In the genomic region with DNA sequence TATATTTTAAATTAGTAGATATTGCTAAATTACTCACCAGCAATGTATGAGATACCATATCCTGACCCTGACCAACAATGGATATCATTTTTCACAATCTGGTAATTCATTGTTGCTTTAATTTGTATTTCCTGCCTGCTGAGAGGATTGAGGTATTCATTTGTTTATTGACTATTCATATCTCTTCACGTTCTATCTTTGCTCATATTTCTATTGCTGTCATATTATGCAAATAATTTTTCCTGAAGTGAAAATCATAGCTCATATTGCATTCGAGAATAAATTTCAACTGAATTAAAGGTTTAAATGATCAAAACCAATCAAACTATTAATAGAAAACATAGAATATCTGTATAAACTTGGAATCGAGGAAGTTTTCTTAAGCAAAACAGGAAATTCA, we compare ENCODE assay signal across 20 cellular contexts.
"Had no signal": no experiment of that assay in that cellular context is flagged by ENCODE, and none has a peak within 500 bp of the region (broad histone marks: within the 10 kb centered on the region; RNA-seq: fewer than 3 reads in every experiment).

No MANE protein-coding gene starts in this region.

- H3K9me3 Mint-ChIP-seq: activated naive CD8-positive, alpha-beta T cell treated with anti-CD3 and anti-CD28 coated beads, Interleukin-2, amount 10 ng/mL, durations not matched to agents 7 days and 5 days; activated T-helper 1 cell treated with anti-CD3 and anti-CD28 coated beads, Interleukin-12 subunit alpha, Interleukin-12 subunit beta, Interleukin-2, Interleukin-4 antibody, amounts not matched to agents 30 ng/mL and 10 ng/mL and 1 ng/mL, durations not matched to agents 14 hours and 24 hours and 36 hours; endodermal cell had no signal

- H3K9me3 ChIP-seq: body of pancreas, gastroesophageal sphincter, heart left ventricle, left ventricle myocardium inferior, thyroid gland had no signal

- H3K27ac ChIP-seq: dorsolateral prefrontal cortex, gastroesophageal sphincter, heart left ventricle, left ventricle myocardium inferior, thyroid gland, WERI-Rb-1 had no signal

- H3K4me3 Mint-ChIP-seq: activated naive CD8-positive, alpha-beta T cell treated with anti-CD3 and anti-CD28 coated beads, Interleukin-2, amount 10 ng/mL, durations not matched to agents 7 days and 5 days; activated T-helper 1 cell treated with anti-CD3 and anti-CD28 coated beads, Interleukin-12 subunit alpha, Interleukin-12 subunit beta, Interleukin-2, Interleukin-4 antibody, amounts not matched to agents 30 ng/mL and 10 ng/mL and 1 ng/mL, durations not matched to agents 14 hours and 24 hours and 36 hours; endodermal cell had no signal

- H3K27ac Mint-ChIP-seq: activated naive CD8-positive, alpha-beta T cell treated with anti-CD3 and anti-CD28 coated beads, Interleukin-2, amount 10 ng/mL, durations not matched to agents 7 days and 5 days; activated T-helper 1 cell treated with anti-CD3 and anti-CD28 coated beads, Interleukin-12 subunit alpha, Interleukin-12 subunit beta, Interleukin-2, Interleukin-4 antibody, amounts not matched to agents 30 ng/mL and 10 ng/mL and 1 ng/mL, durations not matched to agents 14 hours and 24 hours and 36 hours; endodermal cell had no signal

- H3K27me3 ChIP-seq: body of pancreas, dorsolateral prefrontal cortex, gastroesophageal sphincter, heart left ventricle, thyroid gland had no signal

- DNase-seq: activated CD4-positive, alpha-beta T cell treated with anti-CD3 and anti-CD28 coated beads for 1 hour; activated CD4-positive, alpha-beta T cell treated with anti-CD3 and anti-CD28 coated beads, Interleukin-2, amount 50 U/mL, for 4 hours; activated gamma-delta T cell treated with Interleukin-2 at 50 U/mL for 16 hours; activated naive CD8-positive, alpha-beta T cell treated with anti-CD3 and anti-CD28 coated beads, Interleukin-2, amount 10 ng/mL, durations not matched to agents 7 days and 5 days; amygdala; body of pancreas; dorsolateral prefrontal cortex; endodermal cell; erythroblast; heart left ventricle; left ventricle myocardium inferior; mammary epithelial cell; midbrain; occipital lobe; retina; stimulated activated naive CD4-positive, alpha-beta T cell treated with Interleukin-2 at 50 U/mL for 16 hours; thyroid gland; WERI-Rb-1 had no signal

- H3K27me3 Mint-ChIP-seq: activated naive CD8-positive, alpha-beta T cell treated with anti-CD3 and anti-CD28 coated beads, Interleukin-2, amount 10 ng/mL, durations not matched to agents 7 days and 5 days had no signal

- ATAC-seq: body of pancreas, gastroesophageal sphincter, heart left ventricle had no signal

- H3K4me1 Mint-ChIP-seq: activated naive CD8-positive, alpha-beta T cell treated with anti-CD3 and anti-CD28 coated beads, Interleukin-2, amount 10 ng/mL, durations not matched to agents 7 days and 5 days; endodermal cell had no signal

- H3K4me1 ChIP-seq: gastroesophageal sphincter had no signal

- H3K4me3 ChIP-seq: body of pancreas, dorsolateral prefrontal cortex, gastroesophageal sphincter, heart left ventricle, left ventricle myocardium inferior, thyroid gland had no signal
